Comparison of ENCODE assay signal across 11 cellular contexts in genomic region chrY:7274410-7274913, GRCh38.
A peak's percentile ranks its signal among the peaks of the same experiment; 100 is the strongest.
DNase-seq lines count a peak whose midpoint lies in the region; ATAC-seq lines count a peak whose summit lies in the region.
"Had no signal": no experiment of that assay in that cellular context is flagged by ENCODE, and none has a peak within 500 bp of the region (broad histone marks: within the 10 kb centered on the region; RNA-seq: fewer than 3 reads in every experiment).

No MANE protein-coding gene starts in this region.

- peak overlapping the region; percentile 40 for H2BK120ac ChIP-seq in mesendoderm (ENCODE audit: low read depth, low read length)

- H3K27ac ChIP-seq in mesendoderm (ENCODE audit: low read depth, low read length) = peak overlapping the region; percentile 62
- H3K27ac ChIP-seq: cardiac muscle cell, pancreas had no signal

- H2BK5ac ChIP-seq in mesendoderm (ENCODE audit: low read length) = no peak overlapping the region

- H3K27me3 ChIP-seq in mesendoderm (ENCODE audit: insufficient read depth, low read length, poor library complexity) = no peaks in the 10 kb centered on the region
- H3K27me3 ChIP-seq: cardiac muscle cell, pancreas had no signal

- H4K5ac ChIP-seq in mesendoderm (ENCODE audit: low read length) = no peak overlapping the region

- ATAC-seq in HG02798 (IDR thresholded peaks at IDR 0.05; ENCODE audit: poor library complexity, unreplicated experiment) = peak; percentile 20
- ATAC-seq: GM12878, pancreas had no signal

- H3K79me1 ChIP-seq in mesendoderm (ENCODE audit: low read length) = no peaks in the 10 kb centered on the region

- H3K23ac ChIP-seq in mesendoderm (ENCODE audit: low read length) = no peak overlapping the region

- H3K56ac ChIP-seq in mesendoderm (ENCODE audit: low read length) = peak overlapping the region; percentile 86

- peak overlapping the region; percentile 92 for H3K18ac ChIP-seq in mesendoderm (ENCODE audit: low read length)

- no peaks in the 10 kb centered on the region for H3K36me3 ChIP-seq in mesendoderm (ENCODE audit: control insufficient read depth, insufficient read depth, low read length)
- H3K36me3 ChIP-seq: cardiac muscle cell, pancreas had no signal

- H3K79me2 ChIP-seq in mesendoderm (ENCODE audit: control insufficient read depth, insufficient read depth, low read length) = peaks cover 44% of the 10 kb centered on the region

- H3K4me2 ChIP-seq in mesendoderm (ENCODE audit: low read length) = no peak overlapping the region

- H2AK5ac ChIP-seq in mesendoderm (ENCODE audit: low read length) = no peak overlapping the region

- H4K8ac ChIP-seq in mesendoderm (ENCODE audit: low read depth, low read length) = no peak overlapping the region

- H3K4me3 ChIP-seq in mesendoderm (ENCODE audit: low read length) = peak overlapping the region; percentile 22
- H3K4me3 ChIP-seq: cardiac muscle cell, GM12878, pancreas had no signal

- H3K9ac ChIP-seq in mesendoderm (ENCODE audit: low read length) = peak overlapping the region; percentile 78

- no peaks in the 10 kb centered on the region for H3K4me1 ChIP-seq in mesendoderm (ENCODE audit: control insufficient read depth, low read depth, low read length)
- H3K4me1 ChIP-seq: pancreas had no signal

- DNase-seq in D341Med (ENCODE audit: low spot score) (peak; percentile 43), mesendoderm (peak; percentile 54), DMS53 treated with DMSO at 0.1 percent for 48 hours (lab: John Stamatoyannopoulos, UW; ENCODE audit: unreplicated experiment) (no peak), UCSD-AML1 (lab: John Stamatoyannopoulos, UW; ENCODE audit: unreplicated experiment) (no peak), NCI-H1436 treated with DMSO at 0.1 percent for 48 hours (lab: John Stamatoyannopoulos, UW) (no peak), NCI-H510A treated with DMSO at 0.1 percent for 48 hours (lab: John Stamatoyannopoulos, UW) (no peak)
- DNase-seq in activated naive CD4-positive, alpha-beta T cell treated with Interleukin-2 at 50 U/mL for 16 hours = peak; percentile 21

- H2BK15ac ChIP-seq in mesendoderm (replicated peaks; ENCODE audit: low read depth) = no peak overlapping the region

- WGBS in mesendoderm (ENCODE audit: extremely low coverage, insufficient coverage, low lambda C conversion rate) = no CpG with 5 or more reads among the region's 48 CpGs

- peak overlapping the region; percentile 59 for H3K4ac ChIP-seq in mesendoderm (ENCODE audit: low read depth, low read length)

Comparison
In these comparisons a context has a peak if more than half of its experiments do, and no peak if none do; other contexts are left out.
1. DNase-seq: peak in D341Med (single experiment), activated naive CD4-positive, alpha-beta T cell treated with Interleukin-2 at 50 U/mL for 16 hours (single experiment) and mesendoderm (single experiment); none in DMS53 treated with DMSO at 0.1 percent for 48 hours (single experiment), UCSD-AML1 (single experiment), NCI-H1436 treated with DMSO at 0.1 percent for 48 hours (single experiment) and NCI-H510A treated with DMSO at 0.1 percent for 48 hours (single experiment).